Comparison of ENCODE assay signal across 12 cellular contexts in genomic region chr10:69374931-69375306, GRCh38. TPM values are rescaled to one million over a fixed set of nuclear protein-coding genes. Genes with fewer than 3 reads are reported as not detected.
A peak's percentile ranks its signal among the peaks of the same experiment; 100 is the strongest.
DNase-seq lines count a peak whose midpoint lies in the region; ATAC-seq and TF ChIP-seq lines count a peak whose summit lies in the region.
"Had no signal": no experiment of that assay in that cellular context is flagged by ENCODE, and none has a peak within 500 bp of the region (broad histone marks: within the 10 kb centered on the region; RNA-seq: fewer than 3 reads in every experiment).

No MANE protein-coding gene starts in this region.

- no peak for TF ChIP-seq RAD21 in SK-N-SH (IDR thresholded peaks at IDR 0.05; ENCODE audit: low read length)

- 0 out of 2 replicates have a peak, but pooled peaks cover 3% of the 10 kb centered on the region for H3K79me2 ChIP-seq in SK-N-SH (ENCODE audit: insufficient read depth)
- H3K79me2 ChIP-seq in GM23248 (ENCODE audit: insufficient read depth) = peaks cover 41% of the 10 kb centered on the region

- H4K20me1 ChIP-seq in SK-N-SH (ENCODE audit: insufficient read depth) (no peaks in the 10 kb centered on the region), GM23248 (ENCODE audit: insufficient read depth) (no peaks in the 10 kb centered on the region)

- H3K4me1 ChIP-seq in HUES6 (ENCODE audit: control insufficient read depth, insufficient read depth, low read length) (peaks cover 15% of the 10 kb centered on the region), sigmoid colon (peaks cover 0 to 36% (median 30%) of the 10 kb centered on the region in 4 donors), SK-N-SH (ENCODE audit: control insufficient read depth in 1 of 2, insufficient read depth in 2 of 2, low read depth in 1 of 2, low read length in 1 of 2) (no peaks in the 10 kb centered on the region; a peak in 1 of 4 replicates), GM23248 (ENCODE audit: insufficient read depth) (peaks cover 20% of the 10 kb centered on the region), lower lobe of right lung (peaks cover 40% of the 10 kb centered on the region)
- H3K4me1 ChIP-seq in effector memory CD4-positive, alpha-beta T cell (ENCODE audit: control insufficient read depth, insufficient read depth, low read length, poor library complexity, severe bottlenecking) = no peaks in the 10 kb centered on the region
- H3K4me1 ChIP-seq: BLaER1 had no signal

- no peaks in the 10 kb centered on the region for H3K9me3 ChIP-seq in HUES6 (ENCODE audit: control insufficient read depth, insufficient read depth, low read depth, low read length)
- no peaks in the 10 kb centered on the region for H3K9me3 ChIP-seq in effector memory CD4-positive, alpha-beta T cell (ENCODE audit: control insufficient read depth, low read length)
- H3K9me3 ChIP-seq in sigmoid colon = no peaks in the 10 kb centered on the region
- H3K9me3 ChIP-seq in SK-N-SH = no peaks in the 10 kb centered on the region
- H3K9me3 ChIP-seq in GM23248 (ENCODE audit: low read depth) = no peaks in the 10 kb centered on the region
- no peaks in the 10 kb centered on the region for H3K9me3 ChIP-seq in lower lobe of right lung
- H3K9me3 ChIP-seq: BLaER1 had no signal

- H3K4me2 ChIP-seq in SK-N-SH = no peak overlapping the region
- no peak overlapping the region for H3K4me2 ChIP-seq in GM23248 (ENCODE audit: unreplicated experiment)
- H3K4me2 ChIP-seq: BLaER1 had no signal

- CTCF ChIA-PET in SK-N-SH (lab: Yijun Ruan, JAX) = interaction anchor here (1.0 kb wide), 1 partner anchor 18 kb away, joined by 3 read pairs; no protein-coding TSS in a partner anchor

- no peak overlapping the region for H3K9ac ChIP-seq in HUES6 (ENCODE audit: low read length)
- H3K9ac ChIP-seq in SK-N-SH = no peak overlapping the region
- H3K9ac ChIP-seq in GM23248 = no peak overlapping the region
- H3K9ac ChIP-seq: BLaER1 had no signal

- no peak for TF ChIP-seq POLR2A in sigmoid colon (IDR thresholded peaks at IDR 0.05)

- no peak for ATAC-seq in GM19397 (IDR thresholded peaks at IDR 0.05; ENCODE audit: unreplicated experiment)
- ATAC-seq in lower lobe of right lung = no peak

- peak overlapping the region; percentile 79 for H3K27ac ChIP-seq in C4-2B
- H3K27ac ChIP-seq in HUES6 (ENCODE audit: low read depth, low read length) = peak overlapping the region; percentile 14; the same call in 1 of the 2 replicates
- H3K27ac ChIP-seq in effector memory CD4-positive, alpha-beta T cell (ENCODE audit: insufficient read depth, low read length, poor library complexity, severe bottlenecking) = peak overlapping the region; percentile 22
- H3K27ac ChIP-seq in sigmoid colon = peak overlapping the region; percentile 72 to 86 (median 73)
- no peak overlapping the region for H3K27ac ChIP-seq in SK-N-SH (ENCODE audit: low read depth in 2 of 2, low read length in 1 of 2)
- H3K27ac ChIP-seq in GM23248 = no peak overlapping the region
- H3K27ac ChIP-seq in lower lobe of right lung = no peak overlapping the region
- H3K27ac ChIP-seq: BLaER1, SK-N-MC had no signal

- H3K4me3 ChIP-seq in HUES6 (ENCODE audit: low read depth, low read length) (no peak overlapping the region), sigmoid colon (no peak overlapping the region), SK-N-SH (ENCODE audit: low read depth in 2 of 2, low read length in 1 of 2) (no peak overlapping the region), GM23248 (no peak overlapping the region), lower lobe of right lung (no peak overlapping the region)
- no peak overlapping the region for H3K4me3 ChIP-seq in effector memory CD4-positive, alpha-beta T cell (ENCODE audit: insufficient read depth, low read depth, low read length, poor library complexity, severe bottlenecking)
- H3K4me3 ChIP-seq: BLaER1, lung, SK-N-MC had no signal

- H3K36me3 ChIP-seq in HUES6 (ENCODE audit: control insufficient read depth, insufficient read depth, low read length) (peaks cover 84% of the 10 kb centered on the region), sigmoid colon (peaks cover 10 to 52% (median 19%) of the 10 kb centered on the region in 4 donors), SK-N-SH (replicated peaks in 1 of 2; ENCODE audit: control insufficient read depth in 1 of 2, insufficient read depth in 2 of 2, low read length in 1 of 2) (peaks cover 36 to 39% of the 10 kb centered on the region in 2 experiments), GM23248 (ENCODE audit: low read depth) (peaks cover 31% of the 10 kb centered on the region), lower lobe of right lung (peaks cover 84% of the 10 kb centered on the region)
- H3K36me3 ChIP-seq in effector memory CD4-positive, alpha-beta T cell (ENCODE audit: control insufficient read depth, insufficient read depth, low read length) = peaks cover 79% of the 10 kb centered on the region

- POLR2A ChIA-PET in SK-N-SH (lab: Yijun Ruan, JAX) = no interaction called here

- DNase-seq in effector memory CD4-positive, alpha-beta T cell = no peak
- DNase-seq in sigmoid colon (no peak), SK-N-SH (no peak), GM23248 (no peak), lower lobe of right lung (no peak)
- DNase-seq: activated T-cell treated with anti-CD3 and anti-CD28 coated beads, Interleukin-2, amount 50 U/mL, for 1 hour had no signal

- 93 to 96% methylated on average over 2 of the region's 2 CpGs for WGBS in sigmoid colon, 2 donors
- whole genome bisulfite sequencing in SK-N-SH (ENCODE audit: low lambda C conversion rate) = 95% methylated on average over 2 of the region's 2 CpGs
- WGBS in GM23248 (ENCODE audit: low coverage in 1 of 2, low lambda C conversion rate in 2 of 2, missing lambda C conversion rate in 2 of 2), 2 experiments = 96 to 100% methylated on average over 2 of the region's 2 CpGs

- no peaks in the 10 kb centered on the region for H3K27me3 ChIP-seq in HUES6 (ENCODE audit: control insufficient read depth, insufficient read depth, low read length)
- H3K27me3 ChIP-seq in effector memory CD4-positive, alpha-beta T cell (replicated peaks; ENCODE audit: control insufficient read depth, insufficient read depth, low read length, poor library complexity, severe bottlenecking) = no peaks in the 10 kb centered on the region
- no peaks in the 10 kb centered on the region for H3K27me3 ChIP-seq in sigmoid colon
- H3K27me3 ChIP-seq in SK-N-SH (ENCODE audit: insufficient read depth) = no peaks in the 10 kb centered on the region
- no peaks in the 10 kb centered on the region for H3K27me3 ChIP-seq in GM23248 (replicated peaks; ENCODE audit: insufficient read depth)
- H3K27me3 ChIP-seq in lower lobe of right lung (ENCODE audit: low read depth) = no peaks in the 10 kb centered on the region
- H3K27me3 ChIP-seq: BLaER1 had no signal

- H2AFZ ChIP-seq in SK-N-SH (ENCODE audit: low read depth) (no peak overlapping the region), GM23248 (no peak overlapping the region)

- H3K9me2 ChIP-seq in SK-N-SH (no peaks in the 10 kb centered on the region), GM23248 (ENCODE audit: insufficient read depth) (no peaks in the 10 kb centered on the region)

- TF ChIP-seq EP300 in sigmoid colon (IDR thresholded peaks at IDR 0.05) (no peak), SK-N-SH (IDR thresholded peaks at IDR 0.05; ENCODE audit: borderline replicate concordance in 1 of 2, low read depth in 1 of 2, low read length in 1 of 2) (no peak)

- intact Hi-C loops in sigmoid colon (cut with DNase I) = loop anchor here (5.0 kb wide), 2 partner anchors 43 to 58 kb away; no protein-coding TSS in a partner anchor
- intact Hi-C loops in lower lobe of right lung (cut with DNase I) = no loop called here

- H3F3A ChIP-seq in SK-N-SH (replicated peaks; ENCODE audit: insufficient read depth) (no peaks in the 10 kb centered on the region), GM23248 (ENCODE audit: insufficient read depth) (peaks cover 22% of the 10 kb centered on the region)

- TF ChIP-seq CTCF in C4-2B (conservative IDR thresholded peaks at IDR 0.05) (no peak), sigmoid colon (IDR thresholded peaks at IDR 0.05) (no peak), SK-N-SH (IDR thresholded peaks at IDR 0.05) (no peak), lower lobe of right lung (IDR thresholded peaks at IDR 0.05) (no peak)

- in situ Hi-C loops in GM23248 (cut with MboI) = no loop called here

TF ChIP-seq in SK-N-SH, 30 proteins besides CTCF, POLR2A, EP300 and RAD21 (continues in another document):
- TF ChIP-seq USF2 (IDR thresholded peaks at IDR 0.05; ENCODE audit: borderline replicate concordance, low read depth, low read length) = no peak
- no peak for TF ChIP-seq SIN3A (IDR thresholded peaks at IDR 0.05; ENCODE audit: borderline replicate concordance, low read depth, low read length)
- TF ChIP-seq TEAD4 (IDR thresholded peaks at IDR 0.05; ENCODE audit: borderline replicate concordance, insufficient read depth) = no peak
- TF ChIP-seq USF1 (IDR thresholded peaks at IDR 0.05; ENCODE audit: borderline replicate concordance, low read depth) = no peak
- TF ChIP-seq CHD2 (IDR thresholded peaks at IDR 0.05; ENCODE audit: low read length, partially characterized antibody) = no peak
- no peak for TF ChIP-seq GATA2 (CRISPR knock-in tag; IDR thresholded peaks at IDR 0.05)
- TF ChIP-seq JUND (IDR thresholded peaks at IDR 0.05) = no peak
- no peak for TF ChIP-seq MAX (IDR thresholded peaks at IDR 0.05; ENCODE audit: low read depth)

RNA-seq across cellular contexts. Expression of gene TACR2, which starts 41.8 kb away (rescaled TPM):
- total RNA-seq in sigmoid colon = 100 to 1,000 TPM; 161 to 184 (median 170) TPM
- polyA plus RNA-seq in sigmoid colon = 10 to 100 TPM in 1 of 3 donors, 1 to 10 TPM in 1, not detected in 1; 6.0 to 14.4 TPM
- polyA plus RNA-seq in SK-N-SH (2012; rRNA removed) = 0.02 and 0.05 TPM in 2 replicates
- polyA plus RNA-seq in SK-N-SH (2012; cell fraction: cytosol; rRNA removed) = 0.03 TPM in 1 of 2 replicates, not detected in the other
- not detected in 2 replicates for polyA plus RNA-seq in SK-N-SH (2012; cell fraction: nucleus; rRNA removed)
- total RNA-seq in GM23248 (2014; rRNA removed; shearing (Covaris generic)) = 0.54 TPM in 1 of 2 replicates, not detected in the other
- polyA plus RNA-seq in GM23248 (2016; fragmentation: Nextera tagmentation; extraction: Ambion mirVana) = 0.24 and 0.25 TPM in 2 replicates
- total RNA-seq in lower lobe of right lung = 1.2 TPM

Comparison
In these comparisons a context has a peak if more than half of its experiments do, and no peak if none do; other contexts are left out.
1. H3K27ac ChIP-seq: peak in C4-2B (single experiment), HUES6 (single experiment), effector memory CD4-positive, alpha-beta T cell (single experiment) and sigmoid colon (4 of 4); none in SK-N-SH (0 of 2), GM23248 (single experiment) and lower lobe of right lung (single experiment).
2. RNA of gene TACR2, which starts 41.8 kb away (total RNA-seq): 161 to 184 TPM in sigmoid colon; 1.2 TPM in lower lobe of right lung (single experiment) and 0.54 TPM in GM23248; every median in the first group is over 10 times any median in the second.